In genomic region chr13:111938743-111939142, GRCh38 we compare ENCODE assay signal across 17 cellular contexts.
"Had no signal": no experiment of that assay in that cellular context is flagged by ENCODE, and none has a peak within 500 bp of the region (broad histone marks: within the 10 kb centered on the region; RNA-seq: fewer than 3 reads in every experiment).

No MANE protein-coding gene starts in this region.

- H3K9me3 ChIP-seq: MG63 had no signal

- DNase-seq: activated B cell treated with CpG ODN at 0.5 μM for 24 hours; activated CD4-positive, alpha-beta memory T cell treated with anti-CD3 and anti-CD28 coated beads, Interleukin-2, amount 10 ng/mL, durations not matched to agents 7 days and 5 days; activated CD4-positive, alpha-beta T cell treated with anti-CD3 and anti-CD28 coated beads for 1 hour; activated CD4-positive, alpha-beta T cell treated with anti-CD3 and anti-CD28 coated beads, Interleukin-2, amount 10 ng/mL, durations not matched to agents 7 days and 5 days; activated naive CD4-positive, alpha-beta T cell; activated T-cell treated with anti-CD3 and anti-CD28 coated beads, Interleukin-2, amount 50 U/mL, for 72 hours; brain microvascular endothelial cell; MG63; MV-4-11; NCI-H1436 treated with DMSO at 0.1 percent for 48 hours; PC-3; SIG-M5; T-helper 17 cell; T-helper 9 cell had no signal

- H3K4me1 Mint-ChIP-seq: activated B cell treated with CpG ODN at 0.5 μM for 24 hours; activated CD4-positive, alpha-beta memory T cell treated with anti-CD3 and anti-CD28 coated beads, Interleukin-2, amount 10 ng/mL, durations not matched to agents 7 days and 5 days; activated CD4-positive, alpha-beta T cell treated with anti-CD3 and anti-CD28 coated beads, Interleukin-2, amount 10 ng/mL, durations not matched to agents 7 days and 5 days; T-helper 17 cell had no signal

- H3K9me3 Mint-ChIP-seq: activated B cell treated with CpG ODN at 0.5 μM for 24 hours; activated CD4-positive, alpha-beta T cell treated with anti-CD3 and anti-CD28 coated beads, Interleukin-2, amount 10 ng/mL, durations not matched to agents 7 days and 5 days; activated T-helper 2 cell treated with anti-CD3 and anti-CD28 coated beads, Interferon-gamma antibody, Interleukin-2, Interleukin-4, amounts not matched to agents 10 μg/mL and 5 μg/mL and 100 μg/mL, durations not matched to agents 14 hours and 24 hours and 36 hours had no signal

- H3K4me3 Mint-ChIP-seq: activated B cell treated with CpG ODN at 0.5 μM for 24 hours; activated CD4-positive, alpha-beta memory T cell treated with anti-CD3 and anti-CD28 coated beads, Interleukin-2, amount 10 ng/mL, durations not matched to agents 7 days and 5 days; activated CD4-positive, alpha-beta T cell treated with anti-CD3 and anti-CD28 coated beads, Interleukin-2, amount 10 ng/mL, durations not matched to agents 7 days and 5 days; activated T-cell treated with anti-CD3 and anti-CD28 coated beads, Interleukin-2, amount 50 U/mL, for 72 hours; T-helper 17 cell had no signal

- H3K4me3 ChIP-seq: cardiac muscle cell, MG63 had no signal

- H3K27ac Mint-ChIP-seq: activated B cell treated with CpG ODN at 0.5 μM for 24 hours; activated CD4-positive, alpha-beta memory T cell treated with anti-CD3 and anti-CD28 coated beads, Interleukin-2, amount 10 ng/mL, durations not matched to agents 7 days and 5 days; activated CD4-positive, alpha-beta T cell treated with anti-CD3 and anti-CD28 coated beads, Interleukin-2, amount 10 ng/mL, durations not matched to agents 7 days and 5 days; activated naive CD4-positive, alpha-beta T cell treated with anti-CD3 and anti-CD28 coated beads, Interleukin-2, amount 50 U/mL, for 72 hours; activated T-cell treated with anti-CD3 and anti-CD28 coated beads, Interleukin-2, amount 50 U/mL, for 72 hours; activated T-helper 2 cell treated with anti-CD3 and anti-CD28 coated beads, Interferon-gamma antibody, Interleukin-2, Interleukin-4, amounts not matched to agents 10 μg/mL and 5 μg/mL and 100 μg/mL, durations not matched to agents 14 hours and 24 hours and 36 hours; T-helper 17 cell had no signal

- ATAC-seq: activated naive CD4-positive, alpha-beta T cell treated with anti-CD3 and anti-CD28 coated beads, Interleukin-2, amount 50 U/mL, for 72 hours; activated T-cell treated with anti-CD3 and anti-CD28 coated beads, Interleukin-2, amount 50 U/mL, for 72 hours; PC-3; T-helper 17 cell had no signal

- H3K27me3 Mint-ChIP-seq: activated B cell treated with CpG ODN at 0.5 μM for 24 hours; activated CD4-positive, alpha-beta memory T cell treated with anti-CD3 and anti-CD28 coated beads, Interleukin-2, amount 10 ng/mL, durations not matched to agents 7 days and 5 days; activated CD4-positive, alpha-beta T cell treated with anti-CD3 and anti-CD28 coated beads, Interleukin-2, amount 10 ng/mL, durations not matched to agents 7 days and 5 days had no signal

- H3K27me3 ChIP-seq: brain microvascular endothelial cell, MG63 had no signal

- H3K36me3 ChIP-seq: brain microvascular endothelial cell, cardiac muscle cell, MG63 had no signal

- H3K27ac ChIP-seq: brain microvascular endothelial cell, cardiac muscle cell had no signal
